In the genomic region with DNA sequence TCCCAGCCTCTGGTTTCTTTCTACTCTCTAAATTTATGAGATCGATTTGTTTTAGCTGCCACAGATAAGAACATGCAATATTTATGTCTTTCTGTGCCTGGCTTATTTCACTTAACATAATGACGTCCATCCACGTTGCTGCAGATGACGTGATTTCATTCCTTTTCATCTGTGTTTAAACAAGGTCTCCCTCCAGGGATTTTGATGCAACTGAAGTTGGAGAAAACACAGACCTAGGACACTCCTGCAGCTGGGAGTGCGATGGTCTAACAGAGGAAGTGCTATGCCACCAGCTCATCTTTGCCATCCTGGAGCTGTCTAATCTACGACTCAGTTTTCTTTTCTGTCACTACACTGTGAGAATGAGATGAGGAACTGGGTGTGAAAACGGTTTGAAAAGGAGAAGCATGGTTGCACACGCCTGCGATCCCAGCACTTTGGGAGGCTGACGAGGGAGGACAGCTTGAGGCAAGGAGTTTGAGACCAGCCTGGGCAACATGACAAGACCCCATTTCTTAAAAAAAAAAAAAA, we compare ENCODE assay signal across 8 cellular contexts. TPM values are rescaled to one million over a fixed set of nuclear protein-coding genes. Genes with fewer than 3 reads are reported as not detected.
DNase-seq lines count a peak whose midpoint lies in the region; ATAC-seq, FAIRE-seq and TF ChIP-seq lines count a peak whose summit lies in the region.

No MANE protein-coding gene starts in this region.

- CTCF ChIA-PET in AG04450 (lab: Charles Lee) (no interaction called here), activated B cell treated with CpG ODN at 0.5 μM for 24 hours (lab: Charles Lee) (interaction anchor here (0.9 to 2.0 kb wide), 2 partner anchors 70 to 597 kb away, joined by 4 to 7 read pairs; no protein-coding TSS in a partner anchor)

- peaks cover 26% of the 10 kb centered on the region for H3K79me2 ChIP-seq in GM23338 (replicated peaks; ENCODE audit: insufficient read depth)
- H3K79me2 ChIP-seq in mesendoderm (ENCODE audit: control insufficient read depth, insufficient read depth, low read length): peaks cover 8% of the 10 kb centered on the region

- H3K9me2 ChIP-seq in GM23338 (ENCODE audit: insufficient read depth): no peaks in the 10 kb centered on the region

- no CpG with 5 or more reads among the region's 10 CpGs for WGBS in mesendoderm (ENCODE audit: extremely low coverage, insufficient coverage, low lambda C conversion rate)
- 39 to 54% (median 50%) methylated on average over 10 of the region's 10 CpGs for WGBS in small intestine, 3 donors

- no peak overlapping the region for H3K9ac ChIP-seq in mesendoderm (ENCODE audit: low read length)

- H3K27me3 Mint-ChIP-seq in GM23338 (ENCODE audit: insufficient read depth, low read depth, poor library complexity) (peaks cover 11% of the 10 kb centered on the region), activated B cell treated with CpG ODN at 0.5 μM for 24 hours (no peaks in the 10 kb centered on the region)

- H3K27ac ChIP-seq in AG04450 (ENCODE audit: low read depth, low read length) (peak overlapping the region; percentile 31), GM23338 (ENCODE audit: low read depth) (no peak overlapping the region), mesendoderm (ENCODE audit: low read depth, low read length) (no peak overlapping the region), small intestine (ENCODE audit: low read depth in 1 of 2, low read length in 1 of 2) (peak overlapping the region in 1 of 2 donors; percentile 32)

- DNase-seq in AG04450 (ENCODE audit: low read depth, low spot score): peak; percentile 26
- DNase-seq in GM23338 (ENCODE audit: low spot score): no peak
- no peak for DNase-seq in activated B cell treated with CpG ODN at 0.5 μM for 24 hours
- no peak for DNase-seq in mesendoderm
- no peak for DNase-seq in small intestine
- DNase-seq in NCI-H446 treated with DMSO at 0.1 percent for 48 hours (lab: John Stamatoyannopoulos, UW): no peak
- no peak for DNase-seq in epidermal melanocyte (ENCODE audit: insufficient read length, low spot score)

- no peak for ATAC-seq in GM23338
- ATAC-seq in activated B cell treated with CpG ODN at 0.5 μM for 24 hours (ENCODE audit: low read depth): no peak
- no peak for ATAC-seq in GM21825 (IDR thresholded peaks at IDR 0.05; ENCODE audit: unreplicated experiment)

- no peak overlapping the region for H2AFZ ChIP-seq in GM23338

- H3K18ac ChIP-seq in mesendoderm (ENCODE audit: low read length): no peak overlapping the region

- 0 out of 2 replicates have a peak, but pooled peaks cover 11% of the 10 kb centered on the region for H3F3A ChIP-seq in GM23338 (replicated peaks; ENCODE audit: low read depth)

- TF ChIP-seq CTCF in AG04450 (IDR thresholded peaks at IDR 0.05; ENCODE audit: low read depth, low read length): no peak
- no peak for TF ChIP-seq CTCF in GM23338 (conservative IDR thresholded peaks at IDR 0.05; ENCODE audit: low read depth in 2 of 2)
- no peak for TF ChIP-seq CTCF in activated B cell treated with CpG ODN at 0.5 μM for 24 hours (IDR thresholded peaks at IDR 0.05)

- intact Hi-C loops in activated B cell treated with CpG ODN at 0.5 μM for 24 hours (cut with micrococcal nuclease): no loop called here

- H2BK15ac ChIP-seq in mesendoderm (replicated peaks; ENCODE audit: low read depth): no peak overlapping the region

- peaks cover 10% of the 10 kb centered on the region for H3K79me1 ChIP-seq in mesendoderm (ENCODE audit: low read length)

- H3K4me1 Mint-ChIP-seq in GM23338 (peaks cover 8% of the 10 kb centered on the region), activated B cell treated with CpG ODN at 0.5 μM for 24 hours (peaks cover 34% of the 10 kb centered on the region)

- H4K8ac ChIP-seq in mesendoderm (ENCODE audit: low read depth, low read length): no peak overlapping the region

- H3K4me3 ChIP-seq in AG04450 (ENCODE audit: low read depth, low read length) (no peak overlapping the region), GM23338 (no peak overlapping the region), mesendoderm (ENCODE audit: low read length) (no peak overlapping the region), small intestine (ENCODE audit: low read depth in 1 of 2, low read length in 2 of 2) (no peak overlapping the region)

- no peak overlapping the region for H2BK5ac ChIP-seq in mesendoderm (ENCODE audit: low read length)

- peaks cover 11% of the 10 kb centered on the region for H3K4me1 ChIP-seq in GM23338 (ENCODE audit: insufficient read depth)
- no peaks in the 10 kb centered on the region for H3K4me1 ChIP-seq in mesendoderm (ENCODE audit: control insufficient read depth, low read depth, low read length)
- no peaks in the 10 kb centered on the region for H3K4me1 ChIP-seq in small intestine (ENCODE audit: control insufficient read depth in 2 of 2, insufficient read depth in 1 of 2, low read depth in 1 of 2, low read length in 1 of 2)

- H3K27me3 ChIP-seq in AG04450 (ENCODE audit: control insufficient read depth, insufficient read depth, low read length): no peaks in the 10 kb centered on the region
- H3K27me3 ChIP-seq in GM23338 (ENCODE audit: insufficient read depth): no peaks in the 10 kb centered on the region
- no peaks in the 10 kb centered on the region for H3K27me3 ChIP-seq in mesendoderm (ENCODE audit: insufficient read depth, low read length, poor library complexity)
- H3K27me3 ChIP-seq in small intestine (ENCODE audit: control insufficient read depth in 2 of 2, insufficient read depth in 2 of 2, low read length in 2 of 2): no peaks in the 10 kb centered on the region

- H3K36me3 Mint-ChIP-seq in GM23338 (ENCODE audit: low read depth): peaks cover 10% of the 10 kb centered on the region; the same call in 2 of the 3 replicates
- peaks cover 2% of the 10 kb centered on the region for H3K36me3 Mint-ChIP-seq in activated B cell treated with CpG ODN at 0.5 μM for 24 hours (ENCODE audit: low read depth)

- H2BK120ac ChIP-seq in mesendoderm (ENCODE audit: low read depth, low read length): no peak overlapping the region

- H2AK5ac ChIP-seq in mesendoderm (ENCODE audit: low read length): peak overlapping the region; percentile 51

- no peak for FAIRE-seq in small intestine (lab: Jason Lieb, UNC)

- H3K56ac ChIP-seq in mesendoderm (ENCODE audit: low read length): peak overlapping the region; percentile 25

- H4K5ac ChIP-seq in mesendoderm (ENCODE audit: low read length): no peak overlapping the region

- no peaks in the 10 kb centered on the region for H3K9me3 ChIP-seq in AG04450 (ENCODE audit: control insufficient read depth, insufficient read depth, low read length)
- no peaks in the 10 kb centered on the region for H3K9me3 ChIP-seq in small intestine (ENCODE audit: control insufficient read depth, low read depth)

- H3K4me3 Mint-ChIP-seq in GM23338: peak overlapping the region; percentile 63
- peak overlapping the region; percentile 79 for H3K4me3 Mint-ChIP-seq in activated B cell treated with CpG ODN at 0.5 μM for 24 hours

- no peak overlapping the region for H3K27ac Mint-ChIP-seq in GM23338
- H3K27ac Mint-ChIP-seq in activated B cell treated with CpG ODN at 0.5 μM for 24 hours: peak overlapping the region; percentile 76

- H3K4me2 ChIP-seq in GM23338 (peak overlapping the region; percentile 96), mesendoderm (ENCODE audit: low read length) (no peak overlapping the region)

- peak overlapping the region; percentile 18 for H3K4ac ChIP-seq in mesendoderm (ENCODE audit: low read depth, low read length)

- H4K20me1 ChIP-seq in GM23338 (replicated peaks; ENCODE audit: insufficient read depth): peaks cover 2% of the 10 kb centered on the region; the same call in 1 of the 2 replicates

- no peaks in the 10 kb centered on the region; the same call in 2 of the 3 replicates for H3K9me3 Mint-ChIP-seq in GM23338
- H3K9me3 Mint-ChIP-seq in activated B cell treated with CpG ODN at 0.5 μM for 24 hours: no peaks in the 10 kb centered on the region

- POLR2A ChIA-PET in AG04450 (lab: Yijun Ruan, JAX) (no interaction called here), activated B cell treated with CpG ODN at 0.5 μM for 24 hours (lab: Charles Lee) (interaction anchor here (0.7 to 3.8 kb wide), 7 partner anchors 9 to 289 kb away, joined by 3 to 32 read pairs (median 6); partner anchors contain the start of gene RABGEF1)

- no peak overlapping the region for H3K23ac ChIP-seq in mesendoderm (ENCODE audit: low read length)

- H3K36me3 ChIP-seq in GM23338 (ENCODE audit: insufficient read depth) (no peaks in the 10 kb centered on the region), mesendoderm (ENCODE audit: control insufficient read depth, insufficient read depth, low read length) (no peaks in the 10 kb centered on the region), small intestine (ENCODE audit: control insufficient read depth in 2 of 2, insufficient read depth in 2 of 2, low read length in 2 of 2) (no peaks in the 10 kb centered on the region)

RNA-seq across cellular contexts. Expression of gene KCTD7, which starts 1.5 kb away (rescaled TPM):
- polyA plus RNA-seq in AG04450 (2011; rRNA removed): 14.7 and 14.8 TPM in 2 replicates
- 13.4 and 17.1 TPM in 2 replicates for polyA minus RNA-seq in AG04450 (2011; rRNA and poly(A)+ RNA removed)
- 19.8 and 21.0 TPM in 2 replicates for total RNA-seq in GM23338 (2014; rRNA removed; shearing (Covaris generic))
- 3.7 and 3.8 TPM in 2 replicates for polyA plus RNA-seq in GM23338 (2016; fragmentation: Nextera tagmentation; extraction: Ambion mirVana)
- 12.8 and 13.2 TPM in 2 replicates for total RNA-seq in activated B cell treated with CpG ODN at 0.5 μM for 24 hours
- polyA plus RNA-seq in mesendoderm (2013, experiment 1 of 2): 3.4 TPM
- polyA plus RNA-seq in mesendoderm (2013, experiment 2 of 2): 3.2 TPM
- 1 to 10 TPM; 2.5 to 5.0 (median 2.7) TPM for polyA plus RNA-seq in small intestine
